In genomic region chr5:52725781-52726180, GRCh38 we compare ENCODE assay signal across 9 cellular contexts.
DNase-seq lines count a peak whose midpoint lies in the region; ATAC-seq and TF ChIP-seq lines count a peak whose summit lies in the region.
"Had no signal": no experiment of that assay in that cellular context is flagged by ENCODE, and none has a peak within 500 bp of the region (broad histone marks: within the 10 kb centered on the region; RNA-seq: fewer than 3 reads in every experiment).

No MANE protein-coding gene starts in this region.

- CTCF ChIA-PET in CD4-positive, alpha-beta memory T cell (lab: Charles Lee; ENCODE audit: partially characterized antibody) = interaction anchor here (0.8 to 3.7 kb wide), 11 partner anchors 14 to 190 kb away, joined by 3 to 19 read pairs (median 3); no protein-coding TSS in a partner anchor

- no peaks in the 10 kb centered on the region for H3K27me3 Mint-ChIP-seq in CD4-positive, alpha-beta memory T cell

- H3K4me1 Mint-ChIP-seq in CD4-positive, alpha-beta memory T cell = peaks cover 46 to 75% (median 62%) of the 10 kb centered on the region in 4 donors

- H3K9me3 ChIP-seq in CD4-positive, alpha-beta memory T cell (ENCODE audit: control insufficient read depth in 1 of 2, low read length in 2 of 2) = no peaks in the 10 kb centered on the region
- no peaks in the 10 kb centered on the region for H3K9me3 ChIP-seq in hepatocyte (ENCODE audit: low read depth)

- no peaks in the 10 kb centered on the region for H3K79me2 ChIP-seq in hepatocyte

- 62% methylated on average over 3 of the region's 3 CpGs for WGBS in hepatocyte (ENCODE audit: low lambda C conversion rate, missing lambda C conversion rate)

- H3K36me3 Mint-ChIP-seq in CD4-positive, alpha-beta memory T cell = peaks cover 0 to 8% of the 10 kb centered on the region in 2 donors

- H3K4me3 ChIP-seq in CD4-positive, alpha-beta memory T cell (ENCODE audit: low read length in 2 of 2) = peak overlapping the region in 1 of 2 donors; percentile 18
- no peak overlapping the region for H3K4me3 ChIP-seq in hepatocyte

- POLR2A ChIA-PET in CD4-positive, alpha-beta memory T cell (lab: Charles Lee; ENCODE audit: partially characterized antibody) = interaction anchor here (0.6 to 3.6 kb wide), 16 partner anchors 8 to 190 kb away, joined by 3 to 36 read pairs (median 6); partner anchors contain the start of genes ITGA1 and PELO

- no peaks in the 10 kb centered on the region for H3K9me2 ChIP-seq in hepatocyte (replicated peaks; ENCODE audit: insufficient read depth)

- no peaks in the 10 kb centered on the region for H4K20me1 ChIP-seq in hepatocyte (ENCODE audit: insufficient read depth, poor library complexity, severe bottlenecking)

- peak in 1 of 5 donors; percentile 35 for DNase-seq in CD4-positive, alpha-beta memory T cell
- peak; percentile 90 for DNase-seq in NCI-H748 treated with DMSO at 0.1 percent for 48 hours (lab: John Stamatoyannopoulos, UW)
- DNase-seq in hepatocyte (ENCODE audit: low spot score) = no peak
- DNase-seq in GF-D8 (lab: John Stamatoyannopoulos, UW) = no peak
- no peak for DNase-seq in nucleus accumbens (lab: John Stamatoyannopoulos, UW)

- H3K27ac Mint-ChIP-seq in CD4-positive, alpha-beta memory T cell = peak overlapping the region; percentile 89 to 98 (median 97)

- no peak overlapping the region for H2AFZ ChIP-seq in hepatocyte

- intact Hi-C loops in CD4-positive, alpha-beta memory T cell (cut with micrococcal nuclease) = loop anchor here (1.0 to 10.0 kb wide), 6 partner anchors 19 to 379 kb away; partner anchors contain the start of genes ITGA1, MOCS2 and PELO

- H3K4me1 ChIP-seq in CD4-positive, alpha-beta memory T cell (ENCODE audit: insufficient read depth, low read length) = peaks cover 44% of the 10 kb centered on the region
- H3K4me1 ChIP-seq in hepatocyte (ENCODE audit: insufficient read depth) = peaks cover 25% of the 10 kb centered on the region

- H3K27me3 ChIP-seq in CD4-positive, alpha-beta memory T cell (ENCODE audit: insufficient read depth, low read length) = no peaks in the 10 kb centered on the region
- no peaks in the 10 kb centered on the region for H3K27me3 ChIP-seq in hepatocyte

- H3K27ac ChIP-seq in CD4-positive, alpha-beta memory T cell (ENCODE audit: low read depth, low read length) = peak overlapping the region; percentile 35
- peak overlapping the region; percentile 83 for H3K27ac ChIP-seq in hepatocyte

- no peak for TF ChIP-seq CTCF in hepatocyte (IDR thresholded peaks at IDR 0.05; ENCODE audit: poor library complexity)

- H3K36me3 ChIP-seq in CD4-positive, alpha-beta memory T cell (ENCODE audit: insufficient read depth, low read length) = no peaks in the 10 kb centered on the region
- no peaks in the 10 kb centered on the region for H3K36me3 ChIP-seq in hepatocyte (replicated peaks; ENCODE audit: insufficient read depth, low read depth)

- ATAC-seq in GM21390 (IDR thresholded peaks at IDR 0.05; ENCODE audit: unreplicated experiment) (peak; percentile 23), SK-N-SH treated with all-trans-retinoic acid at 6 μM for 48 hours (no peak), GM18517 (IDR thresholded peaks at IDR 0.05; ENCODE audit: unreplicated experiment) (no peak)
- ATAC-seq: Panc1 had no signal

- H3K4me2 ChIP-seq in hepatocyte = peak overlapping the region; percentile 35

- H3K4me3 Mint-ChIP-seq in CD4-positive, alpha-beta memory T cell = peak overlapping the region; percentile 78 to 90 (median 88)

- peaks cover 1 to 14% (median 4%) of the 10 kb centered on the region in 8 donors for H3K9me3 Mint-ChIP-seq in CD4-positive, alpha-beta memory T cell

TF ChIP-seq in SK-N-SH treated with all-trans-retinoic acid at 6 μM for 48 hours, 23 proteins besides CTCF, POLR2A, EP300 and RAD21:
- no peak for TF ChIP-seq CSRNP3 (CRISPR knock-in tag; IDR thresholded peaks at IDR 0.05)
- TF ChIP-seq RARB (CRISPR knock-in tag; IDR thresholded peaks at IDR 0.05) = no peak
